9 cellular contexts compared by ENCODE assay signal in genomic region chr15:58568157-58568571, GRCh38.
DNase-seq lines count a peak whose midpoint lies in the region; ATAC-seq, FAIRE-seq and TF ChIP-seq lines count a peak whose summit lies in the region.
"Had no signal": no experiment of that assay in that cellular context is flagged by ENCODE, and none has a peak within 500 bp of the region (broad histone marks: within the 10 kb centered on the region; RNA-seq: fewer than 3 reads in every experiment).

No MANE protein-coding gene starts in this region.

- H3K9me3 ChIP-seq in astrocyte (ENCODE audit: insufficient read depth, low read depth, low read length) (no peaks in the 10 kb centered on the region), neural progenitor cell (ENCODE audit: low read depth) (no peaks in the 10 kb centered on the region)
- H3K9me3 ChIP-seq: tibial artery had no signal

- no peak for TF ChIP-seq CTCF in astrocyte (IDR thresholded peaks at IDR 0.05; ENCODE audit: insufficient read depth, low read depth, low read length)
- no peak for TF ChIP-seq CTCF in neural progenitor cell (IDR thresholded peaks at IDR 0.05)

- FAIRE-seq in astrocyte (lab: Jason Lieb, UNC) = no peak

- H3K79me2 ChIP-seq in astrocyte (ENCODE audit: insufficient read depth, low read length) (no peaks in the 10 kb centered on the region), neural progenitor cell (ENCODE audit: low read depth) (no peaks in the 10 kb centered on the region)

- H3F3A ChIP-seq in neural progenitor cell (ENCODE audit: low read depth) = no peaks in the 10 kb centered on the region

- H3K27me3 Mint-ChIP-seq in astrocyte (ENCODE audit: low read depth, unreplicated experiment) (peaks cover 4% of the 10 kb centered on the region), neural progenitor cell (ENCODE audit: insufficient read depth, low read depth) (peaks cover 3% of the 10 kb centered on the region)

- ATAC-seq in HG03565 (IDR thresholded peaks at IDR 0.05; ENCODE audit: unreplicated experiment) = no peak

- H3K4me3 ChIP-seq in astrocyte (ENCODE audit: insufficient read depth, low read depth, low read length) = no peak overlapping the region
- no peak overlapping the region for H3K4me3 ChIP-seq in neural progenitor cell
- H3K4me3 ChIP-seq: tibial artery had no signal

- no peak overlapping the region for H3K27ac ChIP-seq in astrocyte (ENCODE audit: low read depth, low read length)
- H3K27ac ChIP-seq in neural progenitor cell = no peak overlapping the region
- H3K27ac ChIP-seq: tibial artery had no signal

- H3K27me3 ChIP-seq in astrocyte (ENCODE audit: insufficient read depth, low read length) (no peaks in the 10 kb centered on the region), neural progenitor cell (no peaks in the 10 kb centered on the region)
- H3K27me3 ChIP-seq: tibial artery had no signal

- H3K36me3 Mint-ChIP-seq in astrocyte (ENCODE audit: low read depth, unreplicated experiment) (no peaks in the 10 kb centered on the region), neural progenitor cell (no peaks in the 10 kb centered on the region)

- H3K4me1 Mint-ChIP-seq in astrocyte (ENCODE audit: low read depth, unreplicated experiment) (peaks cover 1% of the 10 kb centered on the region), neural progenitor cell (peaks cover 5% of the 10 kb centered on the region)

- peak; percentile 43 for DNase-seq in DMS79 (lab: John Stamatoyannopoulos, UW)
- DNase-seq in NCI-H1105 treated with DMSO at 0.1 percent for 48 hours (lab: John Stamatoyannopoulos, UW) = peak; percentile 57
- no peak for DNase-seq in astrocyte (ENCODE audit: low read depth)
- DNase-seq in neural progenitor cell (ENCODE audit: low spot score) = no peak
- no peak for DNase-seq in NCI-H2227 treated with DMSO at 0.1 percent for 48 hours (lab: John Stamatoyannopoulos, UW)
- no peak for DNase-seq in NCI-H748 (lab: John Stamatoyannopoulos, UW; ENCODE audit: unreplicated experiment)
- DNase-seq: activated CD8-positive, alpha-beta memory T cell treated with anti-CD3 and anti-CD28 coated beads, Interleukin-2, amount 50 U/mL, for 4 hours had no signal

- no peaks in the 10 kb centered on the region for H3K9me3 Mint-ChIP-seq in astrocyte (ENCODE audit: unreplicated experiment)
- peaks cover 4% of the 10 kb centered on the region for H3K9me3 Mint-ChIP-seq in neural progenitor cell

- H3K4me2 ChIP-seq in astrocyte (ENCODE audit: low read length) (no peak overlapping the region), neural progenitor cell (no peak overlapping the region)

- no peaks in the 10 kb centered on the region for H3K4me1 ChIP-seq in astrocyte (ENCODE audit: insufficient read depth, low read length)
- H3K4me1 ChIP-seq in neural progenitor cell = no peaks in the 10 kb centered on the region
- H3K4me1 ChIP-seq: tibial artery had no signal

- H2AFZ ChIP-seq in astrocyte (ENCODE audit: low read depth, low read length) (peak overlapping the region; percentile 32), neural progenitor cell (replicated peaks) (peak overlapping the region; percentile 79)

- H3K27ac Mint-ChIP-seq in astrocyte (ENCODE audit: unreplicated experiment) (no peak overlapping the region), neural progenitor cell (no peak overlapping the region)

- H4K20me1 ChIP-seq in astrocyte (ENCODE audit: insufficient read depth, low read length) (no peaks in the 10 kb centered on the region), neural progenitor cell (ENCODE audit: low read depth) (no peaks in the 10 kb centered on the region)

- H3K36me3 ChIP-seq in astrocyte (ENCODE audit: insufficient read depth, low read length) (no peaks in the 10 kb centered on the region), neural progenitor cell (no peaks in the 10 kb centered on the region)
- H3K36me3 ChIP-seq: tibial artery had no signal

- no peak overlapping the region for H3K9ac ChIP-seq in astrocyte (ENCODE audit: low read length)
- no peak overlapping the region for H3K9ac ChIP-seq in neural progenitor cell

- no peak overlapping the region for H3K4me3 Mint-ChIP-seq in astrocyte (ENCODE audit: unreplicated experiment)
- no peak overlapping the region for H3K4me3 Mint-ChIP-seq in neural progenitor cell

Comparison
In these comparisons a context has a peak if more than half of its experiments do, and no peak if none do; other contexts are left out.
1. DNase-seq: peak in DMS79 (single experiment) and NCI-H1105 treated with DMSO at 0.1 percent for 48 hours (single experiment); none in astrocyte (single experiment), neural progenitor cell (single experiment), NCI-H2227 treated with DMSO at 0.1 percent for 48 hours (single experiment) and NCI-H748 (single experiment).